ENCODE assay signal across 1 cellular context in the genomic region with DNA sequence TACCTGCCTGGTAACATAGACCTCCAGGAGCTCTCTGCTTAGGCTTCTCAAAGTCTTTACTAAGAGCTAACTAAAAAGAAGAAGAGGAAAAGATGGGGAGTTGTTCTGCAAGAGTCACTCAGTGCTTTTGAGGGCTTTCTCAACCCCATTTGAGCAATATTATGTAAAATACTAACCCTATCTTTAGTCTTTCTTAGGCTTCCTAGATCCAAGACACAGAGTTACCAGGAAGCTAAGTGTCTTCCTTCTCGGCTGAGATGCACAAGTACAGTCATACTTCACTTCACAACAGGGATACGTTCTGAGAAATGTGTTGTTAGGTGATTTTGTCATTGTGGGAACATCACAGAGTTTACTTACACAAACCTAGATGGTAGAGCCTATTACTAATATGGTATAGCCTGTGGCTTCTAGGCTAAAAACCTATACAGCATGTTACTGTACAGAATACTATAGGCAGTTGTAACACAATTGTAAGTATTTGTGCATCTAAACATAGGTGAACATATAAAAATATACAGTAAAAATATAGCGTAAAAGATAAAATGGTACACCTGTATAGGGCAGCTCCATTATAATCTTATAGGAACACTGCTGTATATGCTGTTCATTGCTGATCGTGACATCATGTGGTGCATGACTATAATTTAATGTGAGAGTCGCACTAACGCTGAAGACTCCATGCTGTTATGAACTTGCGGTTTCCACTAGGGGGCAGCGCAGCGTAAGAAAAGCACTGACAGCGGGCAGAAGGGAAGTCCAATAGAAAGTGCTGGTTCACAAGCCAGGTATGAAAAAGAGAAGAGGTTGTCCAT.
TF ChIP-seq lines count a peak whose summit lies in the region.

No MANE protein-coding gene starts in this region.

TF ChIP-seq in GM12878, 131 proteins besides CTCF, POLR2A, EP300 and RAD21 (continues in another document):
- TF ChIP-seq IRF4 (IDR thresholded peaks at IDR 0.05; ENCODE audit: low read depth, low read length) (0 out of 2 replicates have a peak, but pooled peaks have one; percentile 21), CBFB (IDR thresholded peaks at IDR 0.05; ENCODE audit: low read depth) (peak; percentile 98), SPI1 (IDR thresholded peaks at IDR 0.05; ENCODE audit: borderline replicate concordance, insufficient read depth, low read depth, low read length) (peak; percentile 69), BHLHE40 (IDR thresholded peaks at IDR 0.05; ENCODE audit: borderline replicate concordance in 1 of 2, low read depth in 2 of 2, low read length in 1 of 2) (peak; percentile 18 to 31; a peak in 1 of 4 replicates), LARP7 (IDR thresholded peaks at IDR 0.05) (no peak; the same call in 1 of the 2 replicates), SMAD1 (IDR thresholded peaks at IDR 0.05; ENCODE audit: low read depth, partially characterized antibody) (no peak), NBN (IDR thresholded peaks at IDR 0.05) (0 out of 2 replicates have a peak, but pooled peaks have one; percentile 47), PAX8 (IDR thresholded peaks at IDR 0.05) (no peak), POU2F2 (IDR thresholded peaks at IDR 0.05; ENCODE audit: borderline replicate concordance, low read depth, low read length) (0 out of 3 replicates have a peak, but pooled peaks have one; percentile 22), ZNF207 (IDR thresholded peaks at IDR 0.05; ENCODE audit: borderline replicate concordance) (no peak), YY1 (IDR thresholded peaks at IDR 0.05; ENCODE audit: low read depth, low read length) (peak; percentile 88), SREBF1 (IDR thresholded peaks at IDR 0.05; ENCODE audit: low read length) (no peak), TBL1XR1 (IDR thresholded peaks at IDR 0.05; ENCODE audit: low read depth, low read length) (0 out of 2 replicates have a peak, but pooled peaks have one; percentile 28), NR2C1 (IDR thresholded peaks at IDR 0.05) (no peak), SMARCA5 (IDR thresholded peaks at IDR 0.05) (peak; percentile 60; the same call in 1 of the 2 replicates), HDAC2 (IDR thresholded peaks at IDR 0.05) (no peak), MYB (IDR thresholded peaks at IDR 0.05; ENCODE audit: borderline replicate concordance, low read depth, low read length) (no peak), SMC3 (IDR thresholded peaks at IDR 0.05; ENCODE audit: borderline replicate concordance, low read length) (peak; percentile 98), HCFC1 (IDR thresholded peaks at IDR 0.05; ENCODE audit: low read length) (no peak), RUNX3 (IDR thresholded peaks at IDR 0.05; ENCODE audit: low read length) (peak; percentile 99), MTA2 (IDR thresholded peaks at IDR 0.05; ENCODE audit: low read depth) (no peak), ASH2L (IDR thresholded peaks at IDR 0.05; ENCODE audit: borderline replicate concordance, low read depth) (no peak), TCF3 (IDR thresholded peaks at IDR 0.05; ENCODE audit: borderline replicate concordance, insufficient read depth, low read depth, low read length) (no peak), CBX5 (IDR thresholded peaks at IDR 0.05; ENCODE audit: low read depth) (0 out of 2 replicates have a peak, but pooled peaks have one; percentile 50), ZNF24 (IDR thresholded peaks at IDR 0.05) (0 out of 2 replicates have a peak, but pooled peaks have one; percentile 10), BCL11A (IDR thresholded peaks at IDR 0.05; ENCODE audit: low read depth, low read length) (no peak), MEF2A (IDR thresholded peaks at IDR 0.05; ENCODE audit: insufficient read depth, low read depth, low read length) (no peak), DPF2 (IDR thresholded peaks at IDR 0.05) (no peak), RB1 (IDR thresholded peaks at IDR 0.05; ENCODE audit: borderline replicate concordance) (peak; percentile 58; the same call in 1 of the 2 replicates), FOXM1 (IDR thresholded peaks at IDR 0.05; ENCODE audit: low read depth, low read length) (peak; percentile 43; the same call in 1 of the 2 replicates)
- TF ChIP-seq, protein P1, sequence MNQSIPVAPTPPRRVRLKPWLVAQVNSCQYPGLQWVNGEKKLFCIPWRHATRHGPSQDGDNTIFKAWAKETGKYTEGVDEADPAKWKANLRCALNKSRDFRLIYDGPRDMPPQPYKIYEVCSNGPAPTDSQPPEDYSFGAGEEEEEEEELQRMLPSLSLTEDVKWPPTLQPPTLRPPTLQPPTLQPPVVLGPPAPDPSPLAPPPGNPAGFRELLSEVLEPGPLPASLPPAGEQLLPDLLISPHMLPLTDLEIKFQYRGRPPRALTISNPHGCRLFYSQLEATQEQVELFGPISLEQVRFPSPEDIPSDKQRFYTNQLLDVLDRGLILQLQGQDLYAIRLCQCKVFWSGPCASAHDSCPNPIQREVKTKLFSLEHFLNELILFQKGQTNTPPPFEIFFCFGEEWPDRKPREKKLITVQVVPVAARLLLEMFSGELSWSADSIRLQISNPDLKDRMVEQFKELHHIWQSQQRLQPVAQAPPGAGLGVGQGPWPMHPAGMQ (IDR thresholded peaks at IDR 0.05; ENCODE audit: borderline replicate concordance) = no peak
- TF ChIP-seq, protein P2, sequence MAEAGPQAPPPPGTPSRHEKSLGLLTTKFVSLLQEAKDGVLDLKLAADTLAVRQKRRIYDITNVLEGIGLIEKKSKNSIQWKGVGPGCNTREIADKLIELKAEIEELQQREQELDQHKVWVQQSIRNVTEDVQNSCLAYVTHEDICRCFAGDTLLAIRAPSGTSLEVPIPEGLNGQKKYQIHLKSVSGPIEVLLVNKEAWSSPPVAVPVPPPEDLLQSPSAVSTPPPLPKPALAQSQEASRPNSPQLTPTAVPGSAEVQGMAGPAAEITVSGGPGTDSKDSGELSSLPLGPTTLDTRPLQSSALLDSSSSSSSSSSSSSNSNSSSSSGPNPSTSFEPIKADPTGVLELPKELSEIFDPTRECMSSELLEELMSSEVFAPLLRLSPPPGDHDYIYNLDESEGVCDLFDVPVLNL (IDR thresholded peaks at IDR 0.05; ENCODE audit: low read depth, low read length) = no peak
- TF ChIP-seq, protein P3, sequence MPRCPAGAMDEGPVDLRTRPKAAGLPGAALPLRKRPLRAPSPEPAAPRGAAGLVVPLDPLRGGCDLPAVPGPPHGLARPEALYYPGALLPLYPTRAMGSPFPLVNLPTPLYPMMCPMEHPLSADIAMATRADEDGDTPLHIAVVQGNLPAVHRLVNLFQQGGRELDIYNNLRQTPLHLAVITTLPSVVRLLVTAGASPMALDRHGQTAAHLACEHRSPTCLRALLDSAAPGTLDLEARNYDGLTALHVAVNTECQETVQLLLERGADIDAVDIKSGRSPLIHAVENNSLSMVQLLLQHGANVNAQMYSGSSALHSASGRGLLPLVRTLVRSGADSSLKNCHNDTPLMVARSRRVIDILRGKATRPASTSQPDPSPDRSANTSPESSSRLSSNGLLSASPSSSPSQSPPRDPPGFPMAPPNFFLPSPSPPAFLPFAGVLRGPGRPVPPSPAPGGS (IDR thresholded peaks at IDR 0.05; ENCODE audit: borderline replicate concordance, insufficient read depth, low read depth, low read length, poor library complexity, severe bottlenecking) = no peak
- TF ChIP-seq, protein P4, sequence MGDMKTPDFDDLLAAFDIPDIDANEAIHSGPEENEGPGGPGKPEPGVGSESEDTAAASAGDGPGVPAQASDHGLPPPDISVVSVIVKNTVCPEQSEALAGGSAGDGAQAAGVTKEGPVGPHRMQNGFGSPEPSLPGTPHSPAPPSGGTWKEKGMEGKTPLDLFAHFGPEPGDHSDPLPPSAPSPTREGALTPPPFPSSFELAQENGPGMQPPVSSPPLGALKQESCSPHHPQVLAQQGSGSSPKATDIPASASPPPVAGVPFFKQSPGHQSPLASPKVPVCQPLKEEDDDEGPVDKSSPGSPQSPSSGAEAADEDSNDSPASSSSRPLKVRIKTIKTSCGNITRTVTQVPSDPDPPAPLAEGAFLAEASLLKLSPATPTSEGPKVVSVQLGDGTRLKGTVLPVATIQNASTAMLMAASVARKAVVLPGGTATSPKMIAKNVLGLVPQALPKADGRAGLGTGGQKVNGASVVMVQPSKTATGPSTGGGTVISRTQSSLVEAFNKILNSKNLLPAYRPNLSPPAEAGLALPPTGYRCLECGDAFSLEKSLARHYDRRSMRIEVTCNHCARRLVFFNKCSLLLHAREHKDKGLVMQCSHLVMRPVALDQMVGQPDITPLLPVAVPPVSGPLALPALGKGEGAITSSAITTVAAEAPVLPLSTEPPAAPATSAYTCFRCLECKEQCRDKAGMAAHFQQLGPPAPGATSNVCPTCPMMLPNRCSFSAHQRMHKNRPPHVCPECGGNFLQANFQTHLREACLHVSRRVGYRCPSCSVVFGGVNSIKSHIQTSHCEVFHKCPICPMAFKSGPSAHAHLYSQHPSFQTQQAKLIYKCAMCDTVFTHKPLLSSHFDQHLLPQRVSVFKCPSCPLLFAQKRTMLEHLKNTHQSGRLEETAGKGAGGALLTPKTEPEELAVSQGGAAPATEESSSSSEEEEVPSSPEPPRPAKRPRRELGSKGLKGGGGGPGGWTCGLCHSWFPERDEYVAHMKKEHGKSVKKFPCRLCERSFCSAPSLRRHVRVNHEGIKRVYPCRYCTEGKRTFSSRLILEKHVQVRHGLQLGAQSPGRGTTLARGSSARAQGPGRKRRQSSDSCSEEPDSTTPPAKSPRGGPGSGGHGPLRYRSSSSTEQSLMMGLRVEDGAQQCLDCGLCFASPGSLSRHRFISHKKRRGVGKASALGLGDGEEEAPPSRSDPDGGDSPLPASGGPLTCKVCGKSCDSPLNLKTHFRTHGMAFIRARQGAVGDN (IDR thresholded peaks at IDR 0.05) = no peak
- TF ChIP-seq, protein P5, sequence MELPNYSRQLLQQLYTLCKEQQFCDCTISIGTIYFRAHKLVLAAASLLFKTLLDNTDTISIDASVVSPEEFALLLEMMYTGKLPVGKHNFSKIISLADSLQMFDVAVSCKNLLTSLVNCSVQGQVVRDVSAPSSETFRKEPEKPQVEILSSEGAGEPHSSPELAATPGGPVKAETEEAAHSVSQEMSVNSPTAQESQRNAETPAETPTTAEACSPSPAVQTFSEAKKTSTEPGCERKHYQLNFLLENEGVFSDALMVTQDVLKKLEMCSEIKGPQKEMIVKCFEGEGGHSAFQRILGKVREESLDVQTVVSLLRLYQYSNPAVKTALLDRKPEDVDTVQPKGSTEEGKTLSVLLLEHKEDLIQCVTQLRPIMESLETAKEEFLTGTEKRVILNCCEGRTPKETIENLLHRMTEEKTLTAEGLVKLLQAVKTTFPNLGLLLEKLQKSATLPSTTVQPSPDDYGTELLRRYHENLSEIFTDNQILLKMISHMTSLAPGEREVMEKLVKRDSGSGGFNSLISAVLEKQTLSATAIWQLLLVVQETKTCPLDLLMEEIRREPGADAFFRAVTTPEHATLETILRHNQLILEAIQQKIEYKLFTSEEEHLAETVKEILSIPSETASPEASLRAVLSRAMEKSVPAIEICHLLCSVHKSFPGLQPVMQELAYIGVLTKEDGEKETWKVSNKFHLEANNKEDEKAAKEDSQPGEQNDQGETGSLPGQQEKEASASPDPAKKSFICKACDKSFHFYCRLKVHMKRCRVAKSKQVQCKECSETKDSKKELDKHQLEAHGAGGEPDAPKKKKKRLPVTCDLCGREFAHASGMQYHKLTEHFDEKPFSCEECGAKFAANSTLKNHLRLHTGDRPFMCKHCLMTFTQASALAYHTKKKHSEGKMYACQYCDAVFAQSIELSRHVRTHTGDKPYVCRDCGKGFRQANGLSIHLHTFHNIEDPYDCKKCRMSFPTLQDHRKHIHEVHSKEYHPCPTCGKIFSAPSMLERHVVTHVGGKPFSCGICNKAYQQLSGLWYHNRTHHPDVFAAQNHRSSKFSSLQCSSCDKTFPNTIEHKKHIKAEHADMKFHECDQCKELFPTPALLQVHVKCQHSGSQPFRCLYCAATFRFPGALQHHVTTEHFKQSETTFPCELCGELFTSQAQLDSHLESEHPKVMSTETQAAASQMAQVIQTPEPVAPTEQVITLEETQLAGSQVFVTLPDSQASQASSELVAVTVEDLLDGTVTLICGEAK (IDR thresholded peaks at IDR 0.05; ENCODE audit: borderline replicate concordance) = no peak
- TF ChIP-seq, protein P6, sequence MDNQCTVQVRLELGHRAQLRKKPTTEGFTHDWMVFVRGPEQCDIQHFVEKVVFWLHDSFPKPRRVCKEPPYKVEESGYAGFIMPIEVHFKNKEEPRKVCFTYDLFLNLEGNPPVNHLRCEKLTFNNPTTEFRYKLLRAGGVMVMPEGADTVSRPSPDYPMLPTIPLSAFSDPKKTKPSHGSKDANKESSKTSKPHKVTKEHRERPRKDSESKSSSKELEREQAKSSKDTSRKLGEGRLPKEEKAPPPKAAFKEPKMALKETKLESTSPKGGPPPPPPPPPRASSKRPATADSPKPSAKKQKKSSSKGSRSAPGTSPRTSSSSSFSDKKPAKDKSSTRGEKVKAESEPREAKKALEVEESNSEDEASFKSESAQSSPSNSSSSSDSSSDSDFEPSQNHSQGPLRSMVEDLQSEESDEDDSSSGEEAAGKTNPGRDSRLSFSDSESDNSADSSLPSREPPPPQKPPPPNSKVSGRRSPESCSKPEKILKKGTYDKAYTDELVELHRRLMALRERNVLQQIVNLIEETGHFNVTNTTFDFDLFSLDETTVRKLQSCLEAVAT (IDR thresholded peaks at IDR 0.05) = peak; percentile 54; the same call in 1 of the 2 replicates
- TF ChIP-seq, protein P7, sequence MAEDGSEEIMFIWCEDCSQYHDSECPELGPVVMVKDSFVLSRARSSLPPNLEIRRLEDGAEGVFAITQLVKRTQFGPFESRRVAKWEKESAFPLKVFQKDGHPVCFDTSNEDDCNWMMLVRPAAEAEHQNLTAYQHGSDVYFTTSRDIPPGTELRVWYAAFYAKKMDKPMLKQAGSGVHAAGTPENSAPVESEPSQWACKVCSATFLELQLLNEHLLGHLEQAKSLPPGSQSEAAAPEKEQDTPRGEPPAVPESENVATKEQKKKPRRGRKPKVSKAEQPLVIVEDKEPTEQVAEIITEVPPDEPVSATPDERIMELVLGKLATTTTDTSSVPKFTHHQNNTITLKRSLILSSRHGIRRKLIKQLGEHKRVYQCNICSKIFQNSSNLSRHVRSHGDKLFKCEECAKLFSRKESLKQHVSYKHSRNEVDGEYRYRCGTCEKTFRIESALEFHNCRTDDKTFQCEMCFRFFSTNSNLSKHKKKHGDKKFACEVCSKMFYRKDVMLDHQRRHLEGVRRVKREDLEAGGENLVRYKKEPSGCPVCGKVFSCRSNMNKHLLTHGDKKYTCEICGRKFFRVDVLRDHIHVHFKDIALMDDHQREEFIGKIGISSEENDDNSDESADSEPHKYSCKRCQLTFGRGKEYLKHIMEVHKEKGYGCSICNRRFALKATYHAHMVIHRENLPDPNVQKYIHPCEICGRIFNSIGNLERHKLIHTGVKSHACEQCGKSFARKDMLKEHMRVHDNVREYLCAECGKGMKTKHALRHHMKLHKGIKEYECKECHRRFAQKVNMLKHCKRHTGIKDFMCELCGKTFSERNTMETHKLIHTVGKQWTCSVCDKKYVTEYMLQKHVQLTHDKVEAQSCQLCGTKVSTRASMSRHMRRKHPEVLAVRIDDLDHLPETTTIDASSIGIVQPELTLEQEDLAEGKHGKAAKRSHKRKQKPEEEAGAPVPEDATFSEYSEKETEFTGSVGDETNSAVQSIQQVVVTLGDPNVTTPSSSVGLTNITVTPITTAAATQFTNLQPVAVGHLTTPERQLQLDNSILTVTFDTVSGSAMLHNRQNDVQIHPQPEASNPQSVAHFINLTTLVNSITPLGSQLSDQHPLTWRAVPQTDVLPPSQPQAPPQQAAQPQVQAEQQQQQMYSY (CRISPR knock-in tag; IDR thresholded peaks at IDR 0.05) = no peak
